ENCODE assay signal across 22 cellular contexts in the genomic region with DNA sequence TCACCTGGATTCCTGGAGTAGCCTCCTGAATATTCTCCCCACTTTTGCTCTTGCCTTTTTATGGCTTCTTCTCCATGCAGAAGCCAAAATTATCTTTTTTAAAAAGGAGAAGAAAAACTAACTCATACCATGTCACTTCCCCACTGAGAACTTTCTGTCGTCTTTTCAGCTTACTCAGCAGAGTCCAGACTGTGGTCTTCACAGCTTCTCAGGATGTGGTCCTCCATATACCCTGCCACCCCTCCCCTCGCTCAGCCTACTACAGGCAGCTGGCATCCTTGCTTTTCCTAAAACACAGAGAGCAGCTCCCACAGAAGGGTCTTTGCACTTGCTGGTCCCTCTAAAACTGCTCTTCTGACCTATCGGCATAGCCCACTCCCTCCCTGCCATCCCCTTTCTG.
"Had no signal": no experiment of that assay in that cellular context is flagged by ENCODE, and none has a peak within 500 bp of the region (broad histone marks: within the 10 kb centered on the region; RNA-seq: fewer than 3 reads in every experiment).

No MANE protein-coding gene starts in this region.

- ATAC-seq: left lobe of liver, WTC11 had no signal

- H3K27ac ChIP-seq: adrenal gland, ascending aorta, brain microvascular endothelial cell, parathyroid adenoma, sigmoid colon, transverse colon had no signal

- H3K36me3 ChIP-seq: adrenal gland, ascending aorta, brain microvascular endothelial cell, sigmoid colon, transverse colon had no signal

- DNase-seq: activated CD8-positive, alpha-beta memory T cell treated with anti-CD3 and anti-CD28 coated beads for 24 hours; activated CD8-positive, alpha-beta memory T cell treated with anti-CD3 and anti-CD28 coated beads, Interleukin-2, amount 50 U/mL, for 4 hours; activated naive CD4-positive, alpha-beta T cell; activated T-cell treated with anti-CD3 and anti-CD28 coated beads, Interleukin-2, amount 50 U/mL, for 24 hours; brain microvascular endothelial cell; dermis blood vessel endothelial cell; effector CD8-positive, alpha-beta T cell; erythroblast; foreskin fibroblast; sigmoid colon; stimulated activated CD4-positive, alpha-beta T cell treated with anti-CD3 and anti-CD28 coated beads, Interleukin-15, amount 100 ng/mL, for 24 hours; stimulated activated naive B cell treated with anti-CD40 and anti-IgM and Interleukin-4, amounts not matched to agents 10 μg/mL and 1 μg/mL and 100 μg/mL, for 72 hours; T-helper 9 cell; transverse colon had no signal

- H2AFZ ChIP-seq: parathyroid adenoma had no signal

- FAIRE-seq: urothelium cell line had no signal

- H3K79me2 ChIP-seq: parathyroid adenoma had no signal

- H3K4me1 ChIP-seq: adrenal gland, ascending aorta, parathyroid adenoma, sigmoid colon, transverse colon had no signal

- H3K4me3 ChIP-seq: adrenal gland, ascending aorta, lung, sigmoid colon, smooth muscle cell, transverse colon had no signal

- H3K9ac ChIP-seq: parathyroid adenoma had no signal

- H3K4me2 ChIP-seq: smooth muscle cell had no signal

- H3K27me3 ChIP-seq: adrenal gland, ascending aorta, brain microvascular endothelial cell, sigmoid colon, transverse colon had no signal

- H3K9me3 ChIP-seq: adrenal gland, ascending aorta, sigmoid colon, transverse colon had no signal
